ENCODE assay signal across 8 cellular contexts in genomic region chr1:33127001-33127823, GRCh38.
A peak's percentile ranks its signal among the peaks of the same experiment; 100 is the strongest.
DNase-seq lines count a peak whose midpoint lies in the region; ATAC-seq and TF ChIP-seq lines count a peak whose summit lies in the region.

No MANE protein-coding gene starts in this region.

- H3K36me3 Mint-ChIP-seq in central memory CD8-positive, alpha-beta T cell (ENCODE audit: insufficient read depth), result peaks cover 7% of the 10 kb centered on the region

- peaks cover 40% of the 10 kb centered on the region for H3K4me1 Mint-ChIP-seq in central memory CD8-positive, alpha-beta T cell

- in situ Hi-C loops in GM18951 (cut with MboI; ENCODE audit: low sequenced_read_pairs, unreplicated experiment), result no loop called here

- H3K4me3 Mint-ChIP-seq in central memory CD8-positive, alpha-beta T cell, result peak overlapping the region; percentile 91

- H3K27me3 Mint-ChIP-seq in central memory CD8-positive, alpha-beta T cell, result no peaks in the 10 kb centered on the region

- peak; percentile 92 for TF ChIP-seq CTCF in AG10803 (conservative IDR thresholded peaks at IDR 0.05; ENCODE audit: low read length)

- peak; percentile 95 for ATAC-seq in HG03196 (IDR thresholded peaks at IDR 0.05; ENCODE audit: unreplicated experiment)
- peak; percentile 87 for ATAC-seq in central memory CD8-positive, alpha-beta T cell (replicated peaks; ENCODE audit: extremely low read depth, poor library complexity, severe bottlenecking)

- DNase-seq in AG10803 (ENCODE audit: low read depth), result peak; percentile 99
- DNase-seq in NCI-H226, result peak; percentile 100
- DNase-seq in activated CD4-positive, CD25-positive, alpha-beta regulatory T cell (lab: John Stamatoyannopoulos, UW), result peak; percentile 94 to 97 (median 96)
- DNase-seq in central memory CD8-positive, alpha-beta T cell (ENCODE audit: low spot score in 2 of 2), result peak; percentile 94 to 99
- peak; percentile 100 for DNase-seq in iris pigment epithelial cell (ENCODE audit: low read depth)
- DNase-seq in stimulated activated CD4-positive, alpha-beta T cell treated with anti-CD3 and anti-CD28 coated beads, Interleukin-12 subunit alpha, Interleukin-12 subunit beta, amount 100 ng/mL, for 24 hours (ENCODE audit: low read depth in 2 of 2), result peak; percentile 98 to 99

- H3K9me3 Mint-ChIP-seq in central memory CD8-positive, alpha-beta T cell, result no peaks in the 10 kb centered on the region

- H3K4me3 ChIP-seq in AG10803 (ENCODE audit: low read length), result peak overlapping the region; percentile 74

- H3K27ac Mint-ChIP-seq in central memory CD8-positive, alpha-beta T cell (ENCODE audit: low read depth), result peak overlapping the region; percentile 88

- TF ChIP-seq POLR2A in GM18951 (IDR thresholded peaks at IDR 0.05; ENCODE audit: extremely low read depth, insufficient read depth, insufficient read length), result peak; percentile 88

Comparison
In these comparisons a context has a peak if more than half of its experiments do, and no peak if none do; other contexts are left out.
1. Peak in every context shown above with its lines: DNase-seq, ATAC-seq and H3K4me3 ChIP-seq.